In the genomic region with DNA sequence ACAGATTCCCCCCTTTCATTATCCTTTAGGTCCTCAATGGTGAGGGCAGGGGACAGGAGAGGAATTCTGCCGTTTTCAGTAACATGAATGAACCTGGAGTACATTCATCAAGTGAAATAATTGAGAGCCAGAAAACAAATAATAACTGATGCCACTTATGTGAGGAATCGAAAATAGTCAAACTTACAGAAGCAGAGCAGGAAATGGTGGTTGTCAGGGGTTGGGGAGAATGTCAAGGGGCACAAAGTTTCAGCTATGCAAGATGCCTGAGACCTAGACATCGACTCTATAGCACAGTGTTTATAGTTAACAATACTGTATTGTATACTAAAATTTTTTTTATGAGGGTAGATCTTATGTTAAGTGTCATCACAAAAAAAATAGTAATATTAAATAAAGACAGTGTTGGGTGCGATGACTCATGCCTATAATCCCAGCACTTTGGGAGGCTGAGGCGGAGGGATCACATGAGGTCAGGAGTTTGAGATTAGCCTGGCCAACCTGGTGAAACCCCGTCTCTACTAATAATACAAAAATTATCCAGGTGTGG, we compare ENCODE assay signal across 14 cellular contexts.
A peak's percentile ranks its signal among the peaks of the same experiment; 100 is the strongest.
DNase-seq lines count a peak whose midpoint lies in the region; ATAC-seq, FAIRE-seq and TF ChIP-seq lines count a peak whose summit lies in the region.
"Had no signal": no experiment of that assay in that cellular context is flagged by ENCODE, and none has a peak within 500 bp of the region (broad histone marks: within the 10 kb centered on the region; RNA-seq: fewer than 3 reads in every experiment).

No MANE protein-coding gene starts in this region.

- FAIRE-seq in A549 (lab: Jason Lieb, UNC), result no peak
- FAIRE-seq: A204.1, H54 had no signal

- in situ Hi-C loops in ACHN (cut with HindIII; ENCODE audit: low pct_ligation_motif_present, low pct_unique_long_range_greater_than_20kb, low sequenced_read_pairs), result no loop called here

- 9% methylated on average over 6 of the region's 6 CpGs for WGBS in A549 (ENCODE audit: missing lambda C conversion rate)

- POLR2A ChIA-PET in A549 (lab: Yijun Ruan, JAX), result no interaction called here

- H3K4me1 ChIP-seq in A549, result no peaks in the 10 kb centered on the region
- H3K4me1 ChIP-seq: Caco-2 had no signal

- no peak for TF ChIP-seq EP300 in A549 (IDR thresholded peaks at IDR 0.05)

- ATAC-seq in A549, result no peak; a peak in 1 of 6 replicates
- ATAC-seq: CD8-positive, alpha-beta T cell had no signal

- no peak overlapping the region for H3K27ac ChIP-seq in A549
- H3K27ac ChIP-seq: GM23248 had no signal

- DNase-seq in A549 (ENCODE audit: low read depth in 1 of 2, low spot score in 1 of 2) (no peak), Daoy (ENCODE audit: low read depth) (peak; percentile 4), M059J (ENCODE audit: low read depth) (peak; percentile 15), foreskin melanocyte (peak; percentile 64), SIG-M5 treated with dmso at 0.1 percent for 504 hours (lab: John Stamatoyannopoulos, UW; ENCODE audit: unreplicated experiment) (no peak), SKM-1 (lab: John Stamatoyannopoulos, UW; ENCODE audit: unreplicated experiment) (no peak), ACHN (no peak)
- DNase-seq: Caco-2; CD8-positive, alpha-beta T cell; DND-41; GF-D8; GM23248 had no signal

- CTCF ChIA-PET in A549 (lab: Yijun Ruan, JAX), result interaction anchor here (1.3 to 2.3 kb wide), 2 partner anchors 14 to 28 kb away, joined by 3 to 6 read pairs; no protein-coding TSS in a partner anchor

- no peak for TF ChIP-seq RAD21 in A549 (conservative IDR thresholded peaks at IDR 0.05 in 1 of 2, IDR thresholded peaks at IDR 0.05 in 1 of 2)

- no peak overlapping the region for H3K4me3 ChIP-seq in A549
- H3K4me3 ChIP-seq: GM23248 had no signal

- H3K4me2 ChIP-seq in A549, result peak overlapping the region; percentile 53

- no peak for TF ChIP-seq POLR2A in A549 (IDR thresholded peaks at IDR 0.05; ENCODE audit: low read length)

- TF ChIP-seq CTCF in A549 (IDR thresholded peaks at IDR 0.05), result no peak

- no peaks in the 10 kb centered on the region for H3K9me3 ChIP-seq in A549
- H3K9me3 ChIP-seq: Caco-2 had no signal

TF ChIP-seq in A549, 52 proteins besides CTCF, POLR2A, EP300 and RAD21:
- TF ChIP-seq NPAS2 (CRISPR knock-in tag; IDR thresholded peaks at IDR 0.05; ENCODE audit: borderline replicate concordance), result no peak
- TF ChIP-seq RARB (CRISPR knock-in tag; IDR thresholded peaks at IDR 0.05), result no peak
- TF ChIP-seq HDAC2 (IDR thresholded peaks at IDR 0.05), result no peak
- no peak for TF ChIP-seq CBX2 (IDR thresholded peaks at IDR 0.05; ENCODE audit: borderline replicate concordance, low read depth)
- no peak for TF ChIP-seq ESRRA (IDR thresholded peaks at IDR 0.05; ENCODE audit: borderline replicate concordance, low read length)
- no peak for TF ChIP-seq TP53 (CRISPR knock-in tag; IDR thresholded peaks at IDR 0.05)

Comparison
In these comparisons a context has a peak if more than half of its experiments do, and no peak if none do; other contexts are left out.
1. DNase-seq: peak in Daoy (single experiment), M059J (single experiment) and foreskin melanocyte (single experiment); none in A549 (0 of 2), SIG-M5 treated with dmso at 0.1 percent for 504 hours (single experiment), SKM-1 (single experiment) and ACHN (single experiment).